ENCODE assay signal across 16 cellular contexts in genomic region chr7:30726296-30727006, GRCh38. TPM values are rescaled to one million over a fixed set of nuclear protein-coding genes. Genes with fewer than 3 reads are reported as not detected.
DNase-seq lines count a peak whose midpoint lies in the region; ATAC-seq, FAIRE-seq and TF ChIP-seq lines count a peak whose summit lies in the region.
"Had no signal": no experiment of that assay in that cellular context is flagged by ENCODE, and none has a peak within 500 bp of the region (broad histone marks: within the 10 kb centered on the region; RNA-seq: fewer than 3 reads in every experiment).

No MANE protein-coding gene starts in this region.

- CTCF ChIA-PET in GM12878 (lab: Yijun Ruan, JAX) = interaction anchor here (0.9 to 1.7 kb wide), 3 partner anchors 13 to 177 kb away, joined by 3 read pairs; no protein-coding TSS in a partner anchor

- H3K79me2 ChIP-seq in GM12878 (ENCODE audit: control insufficient read depth, insufficient read depth, low read length) = no peaks in the 10 kb centered on the region

- H3K4me3 Mint-ChIP-seq in T-helper 1 cell treated with Interleukin-12 subunit alpha and Interleukin-12 subunit beta and Interleukin-4 antibody, amounts not matched to agents 30 μg/mL and 1 μg/mL, for 36 hours = peak overlapping the region; percentile 76

- ATAC-seq in GM12878 (peak; percentile 21; the same call in 1 of the 3 replicates), GM19455 (IDR thresholded peaks at IDR 0.05; ENCODE audit: unreplicated experiment) (no peak), gastroesophageal sphincter (no peak)

- DNase-seq in stimulated activated CD4-positive, alpha-beta T cell treated with anti-CD3 and anti-CD28 coated beads, Interleukin-4, amount 100 ng/mL, for 1 hour = peak; percentile 18
- no peak for DNase-seq in stimulated activated CD4-positive, alpha-beta T cell treated with anti-CD3 and anti-CD28 coated beads, Interleukin-2, amount 100 ng/mL, for 24 hours
- no peak for DNase-seq in GM12878 (ENCODE audit: low read depth, low spot score)
- no peak for DNase-seq in vagina (ENCODE audit: extremely low spot score in 2 of 2)
- DNase-seq: colonic mucosa, naive B cell, NCI-H2029 had no signal

- no peak for FAIRE-seq in GM12878 (lab: Jason Lieb, UNC)
- FAIRE-seq: G401.6 had no signal

- no peaks in the 10 kb centered on the region for H3K27me3 Mint-ChIP-seq in T-helper 1 cell treated with Interleukin-12 subunit alpha and Interleukin-12 subunit beta and Interleukin-4 antibody, amounts not matched to agents 30 μg/mL and 1 μg/mL, for 36 hours (ENCODE audit: low read depth)

- H3K27me3 ChIP-seq in GM12878 (replicated peaks in 1 of 2; ENCODE audit: control insufficient read depth in 2 of 2, insufficient read depth in 2 of 2, low read length in 1 of 2) = peaks cover 6% of the 10 kb centered on the region in 2 experiments; a peak in 3 of 4 replicates
- H3K27me3 ChIP-seq in thymus (ENCODE audit: control insufficient read depth, insufficient read depth) = no peaks in the 10 kb centered on the region
- no peaks in the 10 kb centered on the region for H3K27me3 ChIP-seq in vagina
- H3K27me3 ChIP-seq in gastroesophageal sphincter = no peaks in the 10 kb centered on the region
- H3K27me3 ChIP-seq: colonic mucosa had no signal

- POLR2A ChIA-PET in GM12878 (lab: Charles Lee) = no interaction called here

- no peaks in the 10 kb centered on the region for H3K36me3 Mint-ChIP-seq in T-helper 1 cell treated with Interleukin-12 subunit alpha and Interleukin-12 subunit beta and Interleukin-4 antibody, amounts not matched to agents 30 μg/mL and 1 μg/mL, for 36 hours (ENCODE audit: low read depth)
- H3K36me3 Mint-ChIP-seq: naive B cell had no signal

- peak overlapping the region; percentile 17; the same call in 1 of the 2 replicates for H3K4me2 ChIP-seq in GM12878 (ENCODE audit: control insufficient read depth, insufficient read depth)

- SMC1A ChIA-PET in GM12878 (lab: Charles Lee; ENCODE audit: uncharacterized antibody, unreplicated experiment) = interaction anchor here (2.4 kb wide), 1 partner anchor 13 kb away, joined by 8 read pairs; no protein-coding TSS in a partner anchor

- intact Hi-C loops in GM12878 (cut with micrococcal nuclease; ENCODE audit: unreplicated experiment) = no loop called here
- intact Hi-C loops in vagina (cut with DNase I) = loop anchor here (10.0 kb wide), 1 partner anchor 62 kb away; no protein-coding TSS in a partner anchor

- in situ Hi-C loops in GM12878 (cut with MboI) = no loop called here

- peaks cover 57% of the 10 kb centered on the region for H3K4me1 Mint-ChIP-seq in T-helper 1 cell treated with Interleukin-12 subunit alpha and Interleukin-12 subunit beta and Interleukin-4 antibody, amounts not matched to agents 30 μg/mL and 1 μg/mL, for 36 hours (ENCODE audit: low read depth)

- no peak overlapping the region for H3K9ac ChIP-seq in GM12878 (ENCODE audit: control insufficient read depth, insufficient read depth, low read length)

- peak overlapping the region; percentile 6; the same call in 1 of the 2 replicates for H2AFZ ChIP-seq in GM12878 (ENCODE audit: control insufficient read depth, low read depth, low read length)

- H3K27ac ChIP-seq in GM12878 (ENCODE audit: control insufficient read depth, insufficient read depth) (no peak overlapping the region), thymus (ENCODE audit: low read depth) (peak overlapping the region; percentile 11), vagina (no peak overlapping the region), gastroesophageal sphincter (no peak overlapping the region)
- H3K27ac ChIP-seq: colonic mucosa had no signal

- TF ChIP-seq EP300 in GM12878 (IDR thresholded peaks at IDR 0.05; ENCODE audit: borderline replicate concordance in 1 of 2, control insufficient read depth in 1 of 2, low read depth in 2 of 2, low read length in 2 of 2) = no peak
- no peak for TF ChIP-seq EP300 in gastroesophageal sphincter (IDR thresholded peaks at IDR 0.05)

- H3K9me3 ChIP-seq in GM12878 (replicated peaks; ENCODE audit: control insufficient read depth, insufficient read depth, low read length) (no peaks in the 10 kb centered on the region), thymus (ENCODE audit: control insufficient read depth) (no peaks in the 10 kb centered on the region), vagina (no peaks in the 10 kb centered on the region), gastroesophageal sphincter (no peaks in the 10 kb centered on the region)
- H3K9me3 ChIP-seq: colonic mucosa had no signal

- H3K36me3 ChIP-seq in GM12878 (ENCODE audit: control insufficient read depth in 2 of 2, insufficient read depth in 2 of 2, low read length in 1 of 2) = no peaks in the 10 kb centered on the region
- no peaks in the 10 kb centered on the region for H3K36me3 ChIP-seq in thymus (ENCODE audit: control insufficient read depth, insufficient read depth)
- no peaks in the 10 kb centered on the region for H3K36me3 ChIP-seq in vagina
- H3K36me3 ChIP-seq in gastroesophageal sphincter = no peaks in the 10 kb centered on the region
- H3K36me3 ChIP-seq: colonic mucosa had no signal

- H3K27ac Mint-ChIP-seq in T-helper 1 cell treated with Interleukin-12 subunit alpha and Interleukin-12 subunit beta and Interleukin-4 antibody, amounts not matched to agents 30 μg/mL and 1 μg/mL, for 36 hours = peak overlapping the region; percentile 94

- 81% methylated on average over 7 of the region's 7 CpGs for WGBS in GM12878 (ENCODE audit: insufficient coverage, insufficient replicate concordance, low lambda C conversion rate, missing lambda C conversion rate)
- 97% methylated on average over 7 of the region's 7 CpGs for WGBS in thymus
- 100% methylated on average over 2 of the region's 7 CpGs; no CpG with 5 or more reads in 1 of the 2 donors for WGBS in gastroesophageal sphincter (ENCODE audit: low coverage in 1 of 2), 2 donors

- no peak for TF ChIP-seq CTCF in GM12878 (IDR thresholded peaks at IDR 0.05 in 2 of 3, conservative IDR thresholded peaks at IDR 0.05 in 1 of 3; ENCODE audit: control insufficient read depth in 2 of 3, extremely low read depth in 1 of 3, insufficient read depth in 1 of 3, low read depth in 3 of 3, low read length in 3 of 3)
- no peak for TF ChIP-seq CTCF in vagina (IDR thresholded peaks at IDR 0.05)
- no peak for TF ChIP-seq CTCF in gastroesophageal sphincter (IDR thresholded peaks at IDR 0.05)

- no peaks in the 10 kb centered on the region for H3K9me3 Mint-ChIP-seq in T-helper 1 cell treated with Interleukin-12 subunit alpha and Interleukin-12 subunit beta and Interleukin-4 antibody, amounts not matched to agents 30 μg/mL and 1 μg/mL, for 36 hours

- H3K4me1 ChIP-seq in GM12878 (ENCODE audit: control insufficient read depth, insufficient read depth, low read length) = no peaks in the 10 kb centered on the region
- peaks cover 14% of the 10 kb centered on the region for H3K4me1 ChIP-seq in thymus (ENCODE audit: control insufficient read depth, insufficient read depth, low read length)
- no peaks in the 10 kb centered on the region for H3K4me1 ChIP-seq in vagina
- no peaks in the 10 kb centered on the region for H3K4me1 ChIP-seq in gastroesophageal sphincter
- H3K4me1 ChIP-seq: colonic mucosa had no signal

- no peaks in the 10 kb centered on the region for H4K20me1 ChIP-seq in GM12878 (ENCODE audit: control insufficient read depth, insufficient read depth)

- RAD21 ChIA-PET in GM12878 (lab: Charles Lee; ENCODE audit: unreplicated experiment) = no interaction called here

- TF ChIP-seq RAD21 in GM12878 (IDR thresholded peaks at IDR 0.05; ENCODE audit: insufficient read depth, low read depth, low read length) = no peak

- TF ChIP-seq POLR2A in GM12878 (IDR thresholded peaks at IDR 0.05; ENCODE audit: low read depth, low read length) = no peak
- TF ChIP-seq POLR2A in vagina (IDR thresholded peaks at IDR 0.05) = no peak
- TF ChIP-seq POLR2A in gastroesophageal sphincter (IDR thresholded peaks at IDR 0.05) = no peak

- no TSS peak for BruUV-seq in GM12878 (replicated peaks; lab: Mats Ljungman, UMichigan)

- H3K4me3 ChIP-seq in GM12878 (no peak overlapping the region), thymus (ENCODE audit: low read length) (no peak overlapping the region), vagina (no peak overlapping the region), gastroesophageal sphincter (no peak overlapping the region)
- H3K4me3 ChIP-seq: colonic mucosa had no signal

RNA-seq across cellular contexts. Expression of gene INMT, which starts 25.5 kb away (rescaled TPM):
- 0.73 TPM in 1 of 2 replicates, not detected in the other for total RNA-seq in GM12878 (2013; cell fraction: nucleolus; rRNA removed)
- total RNA-seq in GM12878 (2014; rRNA removed) (not detected in 2 replicates), GM12878 (2014; rRNA removed; fragmentation: Illumina TruSeq; extraction: Trizol) (not detected in 2 replicates), GM12878 (2021) (0.10 TPM in 1 of 2 replicates, not detected in the other), vagina (5.6 TPM), gastroesophageal sphincter (100 to 1,000 TPM; 115 to 212 (median 131) TPM)
- not detected for polyA plus RNA-seq in GM12878 (2011; ENCODE audit: low read depth)
- polyA plus RNA-seq in GM12878 (2011; rRNA removed) (0.03 TPM in 1 of 2 replicates, not detected in the other), GM12878 (2014; fragmentation: Illumina TruSeq; extraction: Trizol) (not detected in 2 replicates), GM12878 (2014; fragmentation: Nextera tagmentation; extraction: Ambion mirVana) (not detected), GM12878 (2014; rRNA removed) (0.20 TPM in 1 of 2 replicates, not detected in the other), GM12878 (2016; fragmentation: Nextera tagmentation; extraction: Ambion mirVana) (not detected), thymus (2.5 TPM)
- not detected in 2 replicates for polyA plus RNA-seq in GM12878 (2011; cell fraction: cytosol; rRNA removed)
- 0.04 TPM in 2 replicates for polyA plus RNA-seq in GM12878 (2011; cell fraction: nucleus; rRNA removed)
- polyA plus RNA-seq in GM12878 (2012) = 0.09 and 0.17 TPM in 2 replicates
- polyA minus RNA-seq in GM12878 (2011; rRNA and poly(A)+ RNA removed) = not detected in 2 replicates
- not detected in 2 replicates for polyA minus RNA-seq in GM12878 (2011; cell fraction: cytosol; rRNA and poly(A)+ RNA removed)
- not detected in 2 replicates for polyA minus RNA-seq in GM12878 (2011; cell fraction: nucleus; rRNA and poly(A)+ RNA removed)
- total RNA-seq: HT-29, kidney epithelial cell, PC-3 had no signal

RNA-seq across cellular contexts. Expression of gene CRHR2, which starts 44.2 kb away (rescaled TPM):
- total RNA-seq in GM12878 (2013; cell fraction: nucleolus; rRNA removed) = not detected in 2 replicates
- not detected in 2 replicates for total RNA-seq in GM12878 (2014; rRNA removed)
- not detected in 2 replicates for total RNA-seq in GM12878 (2014; rRNA removed; fragmentation: Illumina TruSeq; extraction: Trizol)
- total RNA-seq in GM12878 (2021) = not detected in 2 replicates
- 0.07 TPM for polyA plus RNA-seq in GM12878 (2011; ENCODE audit: low read depth)
- not detected in 2 replicates for polyA plus RNA-seq in GM12878 (2011; rRNA removed)
- not detected in 2 replicates for polyA plus RNA-seq in GM12878 (2011; cell fraction: cytosol; rRNA removed)
- polyA plus RNA-seq in GM12878 (2011; cell fraction: nucleus; rRNA removed) = not detected in 2 replicates
- polyA plus RNA-seq in GM12878 (2012) = 0.08 and 0.19 TPM in 2 replicates
- polyA plus RNA-seq in GM12878 (2014; fragmentation: Illumina TruSeq; extraction: Trizol) = not detected in 2 replicates
- polyA plus RNA-seq in GM12878 (2014; fragmentation: Nextera tagmentation; extraction: Ambion mirVana) = not detected
- not detected in 2 replicates for polyA plus RNA-seq in GM12878 (2014; rRNA removed)
- polyA plus RNA-seq in GM12878 (2016; fragmentation: Nextera tagmentation; extraction: Ambion mirVana) = not detected
- not detected in 2 replicates for polyA minus RNA-seq in GM12878 (2011; rRNA and poly(A)+ RNA removed)
- not detected in 2 replicates for polyA minus RNA-seq in GM12878 (2011; cell fraction: cytosol; rRNA and poly(A)+ RNA removed)
- not detected in 2 replicates for polyA minus RNA-seq in GM12878 (2011; cell fraction: nucleus; rRNA and poly(A)+ RNA removed)
- 0.05 TPM for polyA plus RNA-seq in thymus
- total RNA-seq in vagina = not detected
- total RNA-seq in gastroesophageal sphincter = under 1 TPM in 3 of 4 donors, not detected in 1; 0.15 to 0.77 (median 0.47) TPM
- total RNA-seq: HT-29; kidney epithelial cell; PC-3; T-helper 2 cell treated with Interferon-gamma antibody and Interleukin-4, amounts not matched to agents 100 ng/mL and 5 ng/mL, for 36 hours had no signal

RNA-seq across cellular contexts. Expression of gene MINDY4, which starts 44.8 kb away (rescaled TPM):
- 5.5 and 5.6 TPM in 2 replicates for total RNA-seq in GM12878 (2013; cell fraction: nucleolus; rRNA removed)
- total RNA-seq in GM12878 (2014; rRNA removed) = 0.71 and 0.90 TPM in 2 replicates
- 0.55 and 0.67 TPM in 2 replicates for total RNA-seq in GM12878 (2014; rRNA removed; fragmentation: Illumina TruSeq; extraction: Trizol)
- 0.38 and 0.51 TPM in 2 replicates for total RNA-seq in GM12878 (2021)
- 0.54 TPM for polyA plus RNA-seq in GM12878 (2011; ENCODE audit: low read depth)
- 0.22 and 0.34 TPM in 2 replicates for polyA plus RNA-seq in GM12878 (2011; rRNA removed)
- polyA plus RNA-seq in GM12878 (2011; cell fraction: cytosol; rRNA removed) = 0.36 and 0.37 TPM in 2 replicates
- polyA plus RNA-seq in GM12878 (2011; cell fraction: nucleus; rRNA removed) = 0.57 and 0.69 TPM in 2 replicates
- 0.23 and 0.44 TPM in 2 replicates for polyA plus RNA-seq in GM12878 (2012)
- polyA plus RNA-seq in GM12878 (2014; fragmentation: Illumina TruSeq; extraction: Trizol) = 0.52 and 0.72 TPM in 2 replicates
- under 1 TPM; 0.10 to 0.15 TPM for polyA plus RNA-seq in GM12878 (2014; fragmentation: Nextera tagmentation; extraction: Ambion mirVana)
- polyA plus RNA-seq in GM12878 (2014; rRNA removed) = 0.42 and 0.48 TPM in 2 replicates
- polyA plus RNA-seq in GM12878 (2016; fragmentation: Nextera tagmentation; extraction: Ambion mirVana) = under 1 TPM; 0.31 to 0.48 TPM
- polyA minus RNA-seq in GM12878 (2011; rRNA and poly(A)+ RNA removed) = 0.37 and 0.52 TPM in 2 replicates
- not detected in 2 replicates for polyA minus RNA-seq in GM12878 (2011; cell fraction: cytosol; rRNA and poly(A)+ RNA removed)
- 0.60 and 1.3 TPM in 2 replicates for polyA minus RNA-seq in GM12878 (2011; cell fraction: nucleus; rRNA and poly(A)+ RNA removed)
- 1.7 TPM for polyA plus RNA-seq in thymus
- 10.3 TPM for total RNA-seq in vagina
- total RNA-seq in gastroesophageal sphincter = 10 to 100 TPM in 3 of 4 donors, 1 to 10 TPM in 1; 5.6 to 31.8 (median 20.4) TPM

Comparison
In these comparisons a context has a peak if more than half of its experiments do, and no peak if none do; other contexts are left out.
1. RNA of gene INMT, which starts 25.5 kb away (total RNA-seq): 115 to 212 TPM in gastroesophageal sphincter; 5.6 TPM in vagina (single experiment) and 0.10 to 0.73 TPM in GM12878; every median in the first group is over 10 times any median in the second.